Comparison of ENCODE assay signal across 8 cellular contexts in genomic region chr7:112938895-112939588, GRCh38.
A peak's percentile ranks its signal among the peaks of the same experiment; 100 is the strongest.
DNase-seq lines count a peak whose midpoint lies in the region; ATAC-seq and TF ChIP-seq lines count a peak whose summit lies in the region.

No MANE protein-coding gene starts in this region.

- intact Hi-C loops in Right ventricle myocardium inferior (cut with DNase I), result loop anchor here (5.0 kb wide), 1 partner anchor 178 kb away; the partner anchor contains the start of gene SMIM30

- no peaks in the 10 kb centered on the region for H3K9me3 ChIP-seq in CD4-positive, CD25-positive, alpha-beta regulatory T cell (ENCODE audit: control insufficient read depth in 2 of 2, low read length in 2 of 2)
- no peaks in the 10 kb centered on the region for H3K9me3 ChIP-seq in neutrophil

- peaks cover 3% of the 10 kb centered on the region for H3K27me3 ChIP-seq in CD4-positive, CD25-positive, alpha-beta regulatory T cell (ENCODE audit: control insufficient read depth, insufficient read depth, low read length)
- H3K27me3 ChIP-seq in neutrophil, result peaks cover 18% of the 10 kb centered on the region

- peaks cover 31% of the 10 kb centered on the region for H3K4me1 ChIP-seq in CD4-positive, CD25-positive, alpha-beta regulatory T cell (ENCODE audit: control insufficient read depth, insufficient read depth, low read length, poor library complexity, severe bottlenecking)
- H3K4me1 ChIP-seq in neutrophil (ENCODE audit: control insufficient read depth in 1 of 2, insufficient read depth in 1 of 2, low read depth in 1 of 2, low read length in 1 of 2), result peaks cover 26% of the 10 kb centered on the region in 2 experiments
- peaks cover 2% of the 10 kb centered on the region for H3K4me1 ChIP-seq in urinary bladder (ENCODE audit: insufficient read depth)

- no peak for ATAC-seq in CD4-positive, CD25-positive, alpha-beta regulatory T cell (ENCODE audit: low read depth in 2 of 2)
- ATAC-seq in GM21786 (IDR thresholded peaks at IDR 0.05; ENCODE audit: unreplicated experiment) (peak; percentile 0), Right ventricle myocardium inferior (peak; percentile 1), HG03565 (IDR thresholded peaks at IDR 0.05; ENCODE audit: unreplicated experiment) (no peak)

- H3K36me3 Mint-ChIP-seq in CD4-positive, CD25-positive, alpha-beta regulatory T cell, result peaks cover 16% of the 10 kb centered on the region
- H3K36me3 Mint-ChIP-seq in activated naive CD8-positive, alpha-beta T cell, result peaks cover 2% of the 10 kb centered on the region

- TF ChIP-seq CTCF in neutrophil (IDR thresholded peaks at IDR 0.05), result no peak

- under 1% methylated on average over 26 of the region's 26 CpGs for WGBS in urinary bladder

- H3K9me3 Mint-ChIP-seq in CD4-positive, CD25-positive, alpha-beta regulatory T cell, result peaks cover 0 to 1% (median 0%) of the 10 kb centered on the region in 7 donors
- H3K9me3 Mint-ChIP-seq in activated naive CD8-positive, alpha-beta T cell (ENCODE audit: low read depth), result no peaks in the 10 kb centered on the region

- H3K27ac Mint-ChIP-seq in CD4-positive, CD25-positive, alpha-beta regulatory T cell, result peak overlapping the region; percentile 79 to 90 (median 88)
- H3K27ac Mint-ChIP-seq in activated naive CD8-positive, alpha-beta T cell, result peak overlapping the region; percentile 43

- H3K4me1 Mint-ChIP-seq in CD4-positive, CD25-positive, alpha-beta regulatory T cell, result peaks cover 33 to 61% (median 48%) of the 10 kb centered on the region in 4 donors
- peaks cover 48% of the 10 kb centered on the region for H3K4me1 Mint-ChIP-seq in activated naive CD8-positive, alpha-beta T cell (ENCODE audit: low read depth)

- H3K27ac ChIP-seq in CD4-positive, CD25-positive, alpha-beta regulatory T cell (ENCODE audit: insufficient read depth, low read length, poor library complexity, severe bottlenecking), result peak overlapping the region; percentile 78
- peak overlapping the region; percentile 74 for H3K27ac ChIP-seq in neutrophil
- no peak overlapping the region for H3K27ac ChIP-seq in urinary bladder (ENCODE audit: low read depth)

- no peaks in the 10 kb centered on the region for H3K36me3 ChIP-seq in CD4-positive, CD25-positive, alpha-beta regulatory T cell (ENCODE audit: control insufficient read depth, insufficient read depth, low read length)
- H3K36me3 ChIP-seq in neutrophil (no peaks in the 10 kb centered on the region), urinary bladder (ENCODE audit: insufficient read depth) (no peaks in the 10 kb centered on the region)

- peaks cover 4% of the 10 kb centered on the region for H3K27me3 Mint-ChIP-seq in CD4-positive, CD25-positive, alpha-beta regulatory T cell
- no peaks in the 10 kb centered on the region for H3K27me3 Mint-ChIP-seq in activated naive CD8-positive, alpha-beta T cell

- peak overlapping the region; percentile 90 to 98 (median 95) for H3K4me3 Mint-ChIP-seq in CD4-positive, CD25-positive, alpha-beta regulatory T cell
- H3K4me3 Mint-ChIP-seq in activated naive CD8-positive, alpha-beta T cell, result peak overlapping the region; percentile 98

- H3K4me3 ChIP-seq in CD4-positive, CD25-positive, alpha-beta regulatory T cell (ENCODE audit: low read depth, low read length), result peak overlapping the region; percentile 95
- H3K4me3 ChIP-seq in neutrophil (ENCODE audit: low read depth in 1 of 2, low read length in 1 of 2) (peak overlapping the region; percentile 82 to 91), urinary bladder (ENCODE audit: low read depth, low read length) (peak overlapping the region; percentile 78)

- DNase-seq in CD4-positive, CD25-positive, alpha-beta regulatory T cell, result peak in 1 of 3 donors; percentile 16
- DNase-seq in NCI-H526 (lab: John Stamatoyannopoulos, UW), result peak; percentile 49 to 75
- DNase-seq in Right ventricle myocardium inferior (ENCODE audit: missing footprints), result peak; percentile 63

Comparison
In these comparisons a context has a peak if more than half of its experiments do, and no peak if none do; other contexts are left out.
1. ATAC-seq: peak in GM21786 (single experiment) and Right ventricle myocardium inferior (single experiment); none in CD4-positive, CD25-positive, alpha-beta regulatory T cell (0 of 2) and HG03565 (single experiment).
2. Peak in every context shown above with its lines, with median percentiles within 50 percentile points of each other: H3K4me3 ChIP-seq.